Comparison of ENCODE assay signal across 8 cellular contexts in genomic region chr17:44066204-44066930, GRCh38. TPM values are rescaled to one million over a fixed set of nuclear protein-coding genes. Genes with fewer than 3 reads are reported as not detected.
DNase-seq lines count a peak whose midpoint lies in the region; ATAC-seq, FAIRE-seq and TF ChIP-seq lines count a peak whose summit lies in the region.

Gene LSM12, minus strand, starts transcription at chr17:44066671. Its CDS starts 84 bp downstream, at chr17:44066587.

- DNase-seq in AG10803 (ENCODE audit: low read depth) (peak; percentile 86), GM19239 (ENCODE audit: insufficient read length, low spot score) (peak; percentile 79), NCI-H526 (lab: John Stamatoyannopoulos, UW) (peak; percentile 83 to 97), coronary artery (ENCODE audit: low spot score) (peak; percentile 90), left kidney (ENCODE audit: low read depth, low spot score) (peak; percentile 97)
- DNase-seq in activated CD4-positive, alpha-beta T cell treated with anti-CD3 and anti-CD28 coated beads, Interleukin-2, amount 10 ng/mL, durations not matched to agents 7 days and 5 days, result peak; percentile 89
- peak; percentile 84 to 91 for DNase-seq in stimulated activated CD4-positive, alpha-beta T cell treated with anti-CD3 and anti-CD28 coated beads, Interleukin-1b, Interleukin-23, amount 100 ng/mL, for 4 hours (ENCODE audit: low read depth in 2 of 2)

- H3K9me3 Mint-ChIP-seq in activated CD4-positive, alpha-beta T cell treated with anti-CD3 and anti-CD28 coated beads, Interleukin-2, amount 10 ng/mL, durations not matched to agents 7 days and 5 days, result no peaks in the 10 kb centered on the region

- H3K4me3 ChIP-seq in AG10803 (ENCODE audit: low read length) (peak within 1 kb of the TSS; percentile 83), coronary artery (peak within 1 kb of the TSS; percentile 81)

- TF ChIP-seq CTCF in AG10803 (conservative IDR thresholded peaks at IDR 0.05; ENCODE audit: low read length), result no peak
- TF ChIP-seq CTCF in coronary artery (IDR thresholded peaks at IDR 0.05), result no peak

- peaks cover 29% of the 10 kb centered on the region for H3K36me3 Mint-ChIP-seq in activated CD4-positive, alpha-beta T cell treated with anti-CD3 and anti-CD28 coated beads, Interleukin-2, amount 10 ng/mL, durations not matched to agents 7 days and 5 days (ENCODE audit: low read depth)

- peak within 1 kb of the TSS; percentile 91 to 94 for H3K27ac ChIP-seq in coronary artery

- H3K4me1 Mint-ChIP-seq in activated CD4-positive, alpha-beta T cell treated with anti-CD3 and anti-CD28 coated beads, Interleukin-2, amount 10 ng/mL, durations not matched to agents 7 days and 5 days, result peaks cover 56% of the 10 kb centered on the region

- peak; percentile 63 for ATAC-seq in HG03460 (IDR thresholded peaks at IDR 0.05; ENCODE audit: unreplicated experiment)

- no peaks in the 10 kb centered on the region for H3K27me3 Mint-ChIP-seq in activated CD4-positive, alpha-beta T cell treated with anti-CD3 and anti-CD28 coated beads, Interleukin-2, amount 10 ng/mL, durations not matched to agents 7 days and 5 days

- POLR2A ChIA-PET in activated CD4-positive, alpha-beta T cell treated with anti-CD3 and anti-CD28 coated beads, Interleukin-2, amount 10 ng/mL, durations not matched to agents 7 days and 5 days (lab: Charles Lee), result interaction anchor here (0.6 kb wide), 2 partner anchors 143 to 487 kb away, joined by 3 to 5 read pairs; no protein-coding TSS in a partner anchor

- H3K27ac Mint-ChIP-seq in activated CD4-positive, alpha-beta T cell treated with anti-CD3 and anti-CD28 coated beads, Interleukin-2, amount 10 ng/mL, durations not matched to agents 7 days and 5 days, result peak within 1 kb of the TSS; percentile 93

- peak; percentile 78 for FAIRE-seq in GM19239 (lab: Jason Lieb, UNC)

- CTCF ChIA-PET in activated CD4-positive, alpha-beta T cell treated with anti-CD3 and anti-CD28 coated beads, Interleukin-2, amount 10 ng/mL, durations not matched to agents 7 days and 5 days (lab: Charles Lee), result interaction anchor here (0.6 to 1.4 kb wide), 4 partner anchors 23 to 438 kb away, joined by 3 to 10 read pairs (median 4); no protein-coding TSS in a partner anchor

- H3K4me3 Mint-ChIP-seq in activated CD4-positive, alpha-beta T cell treated with anti-CD3 and anti-CD28 coated beads, Interleukin-2, amount 10 ng/mL, durations not matched to agents 7 days and 5 days, result peak within 1 kb of the TSS; percentile 98

RNA-seq across cellular contexts. Expression of gene LSM12, which starts in this region (rescaled TPM):
- 10 to 100 TPM; 59.3 to 64.8 TPM for total RNA-seq in activated CD4-positive, alpha-beta T cell treated with anti-CD3 and anti-CD28 coated beads, Interleukin-2, amount 10 ng/mL, durations not matched to agents 7 days and 5 days

Comparison
In these comparisons a context has a peak if more than half of its experiments do, and no peak if none do; other contexts are left out.
1. Peak in every context shown above with its lines: DNase-seq, ATAC-seq, H3K4me3 ChIP-seq and H3K27ac ChIP-seq.